8 cellular contexts compared by ENCODE assay signal in the genomic region with DNA sequence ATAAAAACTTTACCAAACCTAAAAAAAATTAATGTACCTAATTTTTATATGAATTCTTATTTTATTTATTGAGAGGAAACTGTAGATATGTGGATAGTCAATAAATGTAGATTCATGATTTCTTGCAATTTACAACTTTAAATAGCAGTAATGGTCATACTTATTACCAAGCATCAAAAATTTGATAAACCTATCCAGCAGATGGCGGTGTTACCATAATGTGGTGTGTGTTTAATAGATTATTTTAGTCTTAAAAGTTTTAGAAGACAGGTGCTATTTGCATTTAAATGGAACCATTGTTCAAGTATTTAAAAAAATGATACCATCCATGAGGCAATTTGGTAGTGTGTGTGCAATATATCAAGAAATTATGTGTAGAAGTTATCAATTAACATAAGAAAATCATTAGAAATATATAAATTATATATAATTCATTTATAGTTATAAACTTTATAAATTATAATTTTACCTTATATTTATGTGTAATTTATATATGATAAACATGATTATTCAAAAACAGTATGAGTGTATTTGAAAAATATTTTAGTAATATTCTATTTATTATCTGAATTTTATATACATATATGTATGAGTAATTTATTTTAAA.
DNase-seq lines count a peak whose midpoint lies in the region; ATAC-seq and TF ChIP-seq lines count a peak whose summit lies in the region.

No MANE protein-coding gene starts in this region.

- no peak overlapping the region for H3K4me3 Mint-ChIP-seq in WTC11
- no peak overlapping the region for H3K4me3 Mint-ChIP-seq in activated CD8-positive, alpha-beta T cell treated with anti-CD3 and anti-CD28 coated beads, Interleukin-2, amount 10 ng/mL, durations not matched to agents 7 days and 5 days

- H3K4me1 Mint-ChIP-seq in WTC11 = no peaks in the 10 kb centered on the region
- H3K4me1 Mint-ChIP-seq in activated CD8-positive, alpha-beta T cell treated with anti-CD3 and anti-CD28 coated beads, Interleukin-2, amount 10 ng/mL, durations not matched to agents 7 days and 5 days (ENCODE audit: low read depth) = no peaks in the 10 kb centered on the region

- H3K27me3 Mint-ChIP-seq in WTC11 (ENCODE audit: low read depth) = no peaks in the 10 kb centered on the region
- no peaks in the 10 kb centered on the region for H3K27me3 Mint-ChIP-seq in activated CD8-positive, alpha-beta T cell treated with anti-CD3 and anti-CD28 coated beads, Interleukin-2, amount 10 ng/mL, durations not matched to agents 7 days and 5 days (ENCODE audit: low read depth)

- CTCF ChIA-PET in WTC11 (lab: Charles Lee) = interaction anchor here (1.2 kb wide), 1 partner anchor 16 kb away, joined by 4 read pairs; no protein-coding TSS in a partner anchor
- CTCF ChIA-PET in activated CD8-positive, alpha-beta T cell treated with anti-CD3 and anti-CD28 coated beads, Interleukin-2, amount 10 ng/mL, durations not matched to agents 7 days and 5 days (lab: Charles Lee) = no interaction called here

- H3K36me3 Mint-ChIP-seq in WTC11 = no peaks in the 10 kb centered on the region
- H3K36me3 Mint-ChIP-seq in activated CD8-positive, alpha-beta T cell treated with anti-CD3 and anti-CD28 coated beads, Interleukin-2, amount 10 ng/mL, durations not matched to agents 7 days and 5 days (ENCODE audit: low read depth) = no peaks in the 10 kb centered on the region

- ATAC-seq in WTC11 (no peak), GM21367 (IDR thresholded peaks at IDR 0.05; ENCODE audit: unreplicated experiment) (no peak), GM19023 (IDR thresholded peaks at IDR 0.05; ENCODE audit: unreplicated experiment) (no peak)
- no peak for ATAC-seq in activated CD8-positive, alpha-beta T cell treated with anti-CD3 and anti-CD28 coated beads, Interleukin-2, amount 10 ng/mL, durations not matched to agents 7 days and 5 days

- H3K9me3 Mint-ChIP-seq in WTC11 = peaks cover 4% of the 10 kb centered on the region
- H3K9me3 Mint-ChIP-seq in activated CD8-positive, alpha-beta T cell treated with anti-CD3 and anti-CD28 coated beads, Interleukin-2, amount 10 ng/mL, durations not matched to agents 7 days and 5 days (ENCODE audit: insufficient read depth) = no peaks in the 10 kb centered on the region

- no peak overlapping the region for H3K27ac Mint-ChIP-seq in WTC11
- H3K27ac Mint-ChIP-seq in activated CD8-positive, alpha-beta T cell treated with anti-CD3 and anti-CD28 coated beads, Interleukin-2, amount 10 ng/mL, durations not matched to agents 7 days and 5 days = no peak overlapping the region

- DNase-seq in NAMALWA (ENCODE audit: low spot score) = peak; percentile 63
- DNase-seq in WTC11 (ENCODE audit: low spot score) = no peak
- DNase-seq in left kidney (ENCODE audit: low read depth, low spot score) = peak; percentile 61
- no peak for DNase-seq in activated CD8-positive, alpha-beta memory T cell treated with anti-CD3 and anti-CD28 coated beads for 24 hours
- DNase-seq in activated CD8-positive, alpha-beta T cell treated with anti-CD3 and anti-CD28 coated beads, Interleukin-2, amount 10 ng/mL, durations not matched to agents 7 days and 5 days = no peak

- TF ChIP-seq CTCF in GM12873 (IDR thresholded peaks at IDR 0.05; ENCODE audit: insufficient read depth, low read depth, low read length, missing control alignments) (peak; percentile 24), WTC11 (IDR thresholded peaks at IDR 0.05) (peak; percentile 33)

- POLR2A ChIA-PET in WTC11 (lab: Charles Lee) = no interaction called here
- POLR2A ChIA-PET in activated CD8-positive, alpha-beta T cell treated with anti-CD3 and anti-CD28 coated beads, Interleukin-2, amount 10 ng/mL, durations not matched to agents 7 days and 5 days (lab: Charles Lee) = no interaction called here

TF ChIP-seq in WTC11, 78 proteins besides CTCF, POLR2A, EP300 and RAD21:
- TF ChIP-seq FOXK1 (CRISPR knock-in tag; IDR thresholded peaks at IDR 0.05) (no peak), JAZF1 (CRISPR knock-in tag; IDR thresholded peaks at IDR 0.05) (no peak)
- TF ChIP-seq, protein P1, sequence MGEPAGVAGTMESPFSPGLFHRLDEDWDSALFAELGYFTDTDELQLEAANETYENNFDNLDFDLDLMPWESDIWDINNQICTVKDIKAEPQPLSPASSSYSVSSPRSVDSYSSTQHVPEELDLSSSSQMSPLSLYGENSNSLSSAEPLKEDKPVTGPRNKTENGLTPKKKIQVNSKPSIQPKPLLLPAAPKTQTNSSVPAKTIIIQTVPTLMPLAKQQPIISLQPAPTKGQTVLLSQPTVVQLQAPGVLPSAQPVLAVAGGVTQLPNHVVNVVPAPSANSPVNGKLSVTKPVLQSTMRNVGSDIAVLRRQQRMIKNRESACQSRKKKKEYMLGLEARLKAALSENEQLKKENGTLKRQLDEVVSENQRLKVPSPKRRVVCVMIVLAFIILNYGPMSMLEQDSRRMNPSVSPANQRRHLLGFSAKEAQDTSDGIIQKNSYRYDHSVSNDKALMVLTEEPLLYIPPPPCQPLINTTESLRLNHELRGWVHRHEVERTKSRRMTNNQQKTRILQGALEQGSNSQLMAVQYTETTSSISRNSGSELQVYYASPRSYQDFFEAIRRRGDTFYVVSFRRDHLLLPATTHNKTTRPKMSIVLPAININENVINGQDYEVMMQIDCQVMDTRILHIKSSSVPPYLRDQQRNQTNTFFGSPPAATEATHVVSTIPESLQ (CRISPR knock-in tag; IDR thresholded peaks at IDR 0.05) = no peak

Comparison
In these comparisons a context has a peak if more than half of its experiments do, and no peak if none do; other contexts are left out.
1. DNase-seq: peak in NAMALWA (single experiment) and left kidney (single experiment); none in WTC11 (single experiment), activated CD8-positive, alpha-beta memory T cell treated with anti-CD3 and anti-CD28 coated beads for 24 hours (single experiment) and activated CD8-positive, alpha-beta T cell treated with anti-CD3 and anti-CD28 coated beads, Interleukin-2, amount 10 ng/mL, durations not matched to agents 7 days and 5 days (single experiment).